8 cellular contexts compared by ENCODE assay signal in the genomic region with DNA sequence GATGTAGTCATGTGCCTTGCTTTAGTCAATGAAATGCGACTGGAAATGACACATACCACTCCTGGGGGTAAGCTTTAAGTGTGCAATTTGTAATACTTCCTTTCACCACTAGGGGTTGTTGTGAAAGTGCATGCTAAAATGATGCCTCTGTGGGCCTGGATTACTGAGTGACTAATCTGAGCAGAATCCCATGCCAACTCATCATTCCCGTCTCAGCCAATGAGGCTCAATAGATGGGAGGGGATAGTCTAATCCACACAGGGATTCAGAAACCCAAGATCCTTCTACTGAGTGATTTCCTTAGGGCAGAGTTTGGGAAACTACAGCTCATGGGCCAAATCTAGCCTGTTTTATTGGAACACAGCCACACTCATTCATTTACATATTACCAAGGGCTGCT. TPM values are rescaled to one million over a fixed set of nuclear protein-coding genes. Genes with fewer than 3 reads are reported as not detected.
DNase-seq lines count a peak whose midpoint lies in the region; ATAC-seq and TF ChIP-seq lines count a peak whose summit lies in the region.

No MANE protein-coding gene starts in this region.

- H3K4me3 Mint-ChIP-seq in activated T-helper 17 cell treated with anti-CD3 and anti-CD28 coated beads, Interleukin-2, amount 50 U/mL, for 72 hours = no peak overlapping the region

- ATAC-seq in GM19463 (IDR thresholded peaks at IDR 0.05; ENCODE audit: unreplicated experiment) (peak; percentile 87), GM21423 (IDR thresholded peaks at IDR 0.05; ENCODE audit: unreplicated experiment) (no peak)
- peak; percentile 82 for ATAC-seq in activated T-helper 17 cell treated with anti-CD3 and anti-CD28 coated beads, Interleukin-2, amount 50 U/mL, for 72 hours (replicated peaks)

- no peak overlapping the region for H3K27ac Mint-ChIP-seq in activated T-helper 17 cell treated with anti-CD3 and anti-CD28 coated beads, Interleukin-2, amount 50 U/mL, for 72 hours

- H3K4me3 ChIP-seq in Jurkat, Clone E6-1 (ENCODE audit: low read length) = no peak overlapping the region
- no peak overlapping the region for H3K4me3 ChIP-seq in liver (ENCODE audit: low read depth in 1 of 3, low read length in 3 of 3)

- H3K27ac ChIP-seq in liver (ENCODE audit: low read depth in 1 of 2, low read length in 2 of 2) = no peak overlapping the region

- peak; percentile 53 for DNase-seq in Daoy (ENCODE audit: low read depth)
- peak; percentile 33 for DNase-seq in Jurkat, Clone E6-1 (ENCODE audit: low read depth, low spot score)
- no peak for DNase-seq in NCI-H2196 treated with DMSO at 0.1 percent for 48 hours (lab: John Stamatoyannopoulos, UW; ENCODE audit: unreplicated experiment)
- DNase-seq in activated CD8-positive, alpha-beta memory T cell treated with anti-CD3 and anti-CD28 coated beads for 24 hours = no peak

- no peaks in the 10 kb centered on the region for H3K36me3 Mint-ChIP-seq in activated T-helper 17 cell treated with anti-CD3 and anti-CD28 coated beads, Interleukin-2, amount 50 U/mL, for 72 hours (ENCODE audit: low read depth)

- no peaks in the 10 kb centered on the region for H3K27me3 Mint-ChIP-seq in activated T-helper 17 cell treated with anti-CD3 and anti-CD28 coated beads, Interleukin-2, amount 50 U/mL, for 72 hours

- no peaks in the 10 kb centered on the region for H3K36me3 ChIP-seq in liver (ENCODE audit: control insufficient read depth in 4 of 4, insufficient read depth in 3 of 4, low read depth in 1 of 4, low read length in 3 of 4)

- 75% methylated on average over 2 of the region's 2 CpGs for WGBS in liver

- H3K27me3 ChIP-seq in liver (ENCODE audit: control insufficient read depth in 4 of 4, insufficient read depth in 4 of 4, low read length in 3 of 4) = no peaks in the 10 kb centered on the region

- no peaks in the 10 kb centered on the region for H3K9me3 Mint-ChIP-seq in activated T-helper 17 cell treated with anti-CD3 and anti-CD28 coated beads, Interleukin-2, amount 50 U/mL, for 72 hours

- no peak for TF ChIP-seq RAD21 in liver (IDR thresholded peaks at IDR 0.05)

- no peaks in the 10 kb centered on the region for H3K4me1 ChIP-seq in liver (ENCODE audit: control insufficient read depth in 4 of 4, insufficient read depth in 4 of 4, low read length in 3 of 4)

- H3K9me3 ChIP-seq in liver (ENCODE audit: control insufficient read depth in 4 of 4, low read length in 3 of 4) = no peaks in the 10 kb centered on the region

- peak; percentile 26 for TF ChIP-seq CTCF in liver (IDR thresholded peaks at IDR 0.05; ENCODE audit: low read depth, low read length, missing input control)

- H3K9ac ChIP-seq in liver (ENCODE audit: low read depth in 1 of 2, low read length in 2 of 2) = no peak overlapping the region

- H3K4me1 Mint-ChIP-seq in activated T-helper 17 cell treated with anti-CD3 and anti-CD28 coated beads, Interleukin-2, amount 50 U/mL, for 72 hours = no peaks in the 10 kb centered on the region

TF ChIP-seq in liver, 16 proteins besides CTCF, POLR2A, EP300 and RAD21:
- no peak for TF ChIP-seq RXRA (IDR thresholded peaks at IDR 0.05)
- TF ChIP-seq, protein P1, sequence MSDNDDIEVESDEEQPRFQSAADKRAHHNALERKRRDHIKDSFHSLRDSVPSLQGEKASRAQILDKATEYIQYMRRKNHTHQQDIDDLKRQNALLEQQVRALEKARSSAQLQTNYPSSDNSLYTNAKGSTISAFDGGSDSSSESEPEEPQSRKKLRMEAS (IDR thresholded peaks at IDR 0.05) = no peak
- no peak for TF ChIP-seq GABPA (IDR thresholded peaks at IDR 0.05 in 1 of 2, conservative IDR thresholded peaks at IDR 0.05 in 1 of 2)
- TF ChIP-seq JUND (IDR thresholded peaks at IDR 0.05) = no peak

RNA-seq across cellular contexts. Expression of a gene that starts 54.0 kb away (rescaled TPM):
- total RNA-seq in Daoy (2014; rRNA removed; shearing (Covaris generic)) = 0.06 TPM in 1 of 2 replicates, not detected in the other
- not detected for polyA plus RNA-seq in Jurkat, Clone E6-1 (2012; ENCODE audit: insufficient read depth, insufficient read length)
- 1 to 10 TPM; 2.2 to 3.8 TPM for total RNA-seq in activated T-helper 17 cell treated with anti-CD3 and anti-CD28 coated beads, Interleukin-2, amount 50 U/mL, for 72 hours
- under 1 TPM; 0.17 to 0.19 TPM for total RNA-seq in liver
- polyA plus RNA-seq in liver = under 1 TPM in 1 of 2 donors, not detected in 1; 0.02 TPM

Comparison
In these comparisons a context has a peak if more than half of its experiments do, and no peak if none do; other contexts are left out.
1. DNase-seq: peak in Daoy (single experiment) and Jurkat, Clone E6-1 (single experiment); none in NCI-H2196 treated with DMSO at 0.1 percent for 48 hours (single experiment) and activated CD8-positive, alpha-beta memory T cell treated with anti-CD3 and anti-CD28 coated beads for 24 hours (single experiment).